Comparison of ENCODE assay signal across 17 cellular contexts in genomic region chr10:2897619-2898508, GRCh38.
DNase-seq lines count a peak whose midpoint lies in the region; ATAC-seq and TF ChIP-seq lines count a peak whose summit lies in the region.
"Had no signal": no experiment of that assay in that cellular context is flagged by ENCODE, and none has a peak within 500 bp of the region (broad histone marks: within the 10 kb centered on the region; RNA-seq: fewer than 3 reads in every experiment).

No MANE protein-coding gene starts in this region.

- no peaks in the 10 kb centered on the region for H3K9me3 ChIP-seq in BLaER1 treated with 17β-estradiol and CSF1 and Interleukin-3, amounts not matched to agents 10 nM and 100 nM (replicated peaks in 1 of 11)
- peaks cover 1% of the 10 kb centered on the region for H3K9me3 ChIP-seq in aorta (ENCODE audit: control insufficient read depth, low read length)
- H3K9me3 ChIP-seq: A549, heart left ventricle had no signal

- DNase-seq in NOMO-1 treated with DMSO at 0.1 percent for 48 hours (lab: John Stamatoyannopoulos, UW; ENCODE audit: unreplicated experiment) (peak; percentile 42), NOMO-1 treated with dmso at 0.1 percent for 144 hours (lab: John Stamatoyannopoulos, UW; ENCODE audit: unreplicated experiment) (no peak), NB4 (ENCODE audit: low read depth) (peak; percentile 54), fibroblast of pulmonary artery (ENCODE audit: low read depth) (peak; percentile 7), aorta (no peak), 8988T (no peak)
- DNase-seq: heart left ventricle, KG1, kidney, midbrain, NCI-H187, NCI-H524 treated with DMSO at 0.1 percent for 48 hours, WERI-Rb-1 had no signal

- no peaks in the 10 kb centered on the region for H3K36me3 ChIP-seq in BLaER1 treated with 17β-estradiol and CSF1 and Interleukin-3, amounts not matched to agents 10 nM and 100 nM
- no peaks in the 10 kb centered on the region for H3K36me3 ChIP-seq in aorta (ENCODE audit: control insufficient read depth in 1 of 2, insufficient read depth in 2 of 2, low read length in 1 of 2)
- H3K36me3 ChIP-seq: heart left ventricle, WERI-Rb-1 had no signal

- peak overlapping the region in 1 of 11 experiments; percentile 13; a peak in 1 of 22 replicates for H3K27ac ChIP-seq in BLaER1 treated with 17β-estradiol and CSF1 and Interleukin-3, amounts not matched to agents 10 nM and 100 nM
- no peak overlapping the region for H3K27ac ChIP-seq in aorta (ENCODE audit: low read depth in 1 of 2, low read length in 2 of 2)
- H3K27ac ChIP-seq: A549, coronary artery, heart left ventricle, WERI-Rb-1 had no signal

- H3K27me3 ChIP-seq in BLaER1 treated with 17β-estradiol and CSF1 and Interleukin-3, amounts not matched to agents 10 nM and 100 nM: no peaks in the 10 kb centered on the region
- no peaks in the 10 kb centered on the region for H3K27me3 ChIP-seq in aorta (ENCODE audit: control insufficient read depth in 1 of 2, insufficient read depth in 2 of 2, low read length in 1 of 2)

- H3K4me1 ChIP-seq in BLaER1 treated with 17β-estradiol and CSF1 and Interleukin-3, amounts not matched to agents 10 nM and 100 nM: peaks cover 0 to 22% (median 11%) of the 10 kb centered on the region in 10 experiments; a peak in 11 of 20 replicates
- no peaks in the 10 kb centered on the region for H3K4me1 ChIP-seq in aorta (ENCODE audit: control insufficient read depth in 1 of 2, insufficient read depth in 2 of 2, low read length in 2 of 2)
- H3K4me1 ChIP-seq: A549, heart left ventricle had no signal

- TF ChIP-seq POLR2A in NB4 (IDR thresholded peaks at IDR 0.05; ENCODE audit: extremely low read depth, insufficient read length): no peak

- H3K4me2 ChIP-seq in BLaER1 treated with 17β-estradiol and CSF1 and Interleukin-3, amounts not matched to agents 10 nM and 100 nM: peak overlapping the region in 8 of 11 experiments; percentile 1 to 39 (median 23); a peak in 12 of 22 replicates
- H3K4me2 ChIP-seq: A549 had no signal

- WGBS in aorta, 2 donors: 64 to 67% methylated on average over 13 of the region's 13 CpGs

- TF ChIP-seq CTCF in NB4 (IDR thresholded peaks at IDR 0.05; ENCODE audit: low read depth, low read length) (no peak), fibroblast of pulmonary artery (IDR thresholded peaks at IDR 0.05; ENCODE audit: low read length, missing control alignments) (no peak)

- H3K4me3 ChIP-seq in BLaER1 treated with 17β-estradiol and CSF1 and Interleukin-3, amounts not matched to agents 10 nM and 100 nM: no peak overlapping the region
- H3K4me3 ChIP-seq in NB4 (ENCODE audit: low read depth, low read length) (no peak overlapping the region), fibroblast of pulmonary artery (replicated peaks; ENCODE audit: low read depth, low read length) (no peak overlapping the region), aorta (ENCODE audit: low read length in 2 of 2) (no peak overlapping the region)
- H3K4me3 ChIP-seq: A549, coronary artery, heart left ventricle had no signal

- ATAC-seq in aorta (ENCODE audit: low FRiP score) (no peak), GM21423 (IDR thresholded peaks at IDR 0.05; ENCODE audit: unreplicated experiment) (no peak)
- ATAC-seq: A549 had no signal

- intact Hi-C loops in aorta (cut with DNase I): no loop called here

- H3K9ac ChIP-seq in BLaER1 treated with 17β-estradiol and CSF1 and Interleukin-3, amounts not matched to agents 10 nM and 100 nM: no peak overlapping the region

- no peaks in the 10 kb centered on the region for H4K20me1 ChIP-seq in BLaER1 treated with 17β-estradiol and CSF1 and Interleukin-3, amounts not matched to agents 10 nM and 100 nM

Comparison
In these comparisons a context has a peak if more than half of its experiments do, and no peak if none do; other contexts are left out.
1. DNase-seq: peak in NOMO-1 treated with DMSO at 0.1 percent for 48 hours (single experiment), NB4 (single experiment) and fibroblast of pulmonary artery (single experiment); none in NOMO-1 treated with dmso at 0.1 percent for 144 hours (single experiment), aorta (0 of 2) and 8988T (single experiment).